In genomic region chr12:120141336-120141735, GRCh38 we compare ENCODE assay signal across 24 cellular contexts.
"Had no signal": no experiment of that assay in that cellular context is flagged by ENCODE, and none has a peak within 500 bp of the region (broad histone marks: within the 10 kb centered on the region; RNA-seq: fewer than 3 reads in every experiment).

No MANE protein-coding gene starts in this region.

- DNase-seq: activated B cell treated with CpG ODN at 0.5 μM for 24 hours; activated CD4-positive, alpha-beta T cell treated with anti-CD3 and anti-CD28 coated beads for 36 hours; activated CD4-positive, alpha-beta T cell treated with anti-CD3 and anti-CD28 coated beads, Interleukin-2, amount 50 U/mL, for 4 hours; activated CD8-positive, alpha-beta memory T cell treated with anti-CD3 and anti-CD28 coated beads for 24 hours; activated CD8-positive, alpha-beta memory T cell treated with anti-CD3 and anti-CD28 coated beads, Interleukin-2, amount 50 U/mL, for 4 hours; activated naive CD4-positive, alpha-beta T cell treated with anti-CD3 and anti-CD28 coated beads for 36 hours; activated T-cell treated with anti-CD3 and anti-CD28 coated beads, Interleukin-2, amount 50 U/mL, for 4 hours; amygdala; dermis blood vessel endothelial cell; effector CD8-positive, alpha-beta T cell; foreskin melanocyte; glutamatergic neuron; immature natural killer cell; kidney glomerular epithelial cell; left ventricle myocardium inferior; midbrain; natural killer cell; spleen; stimulated activated CD4-positive, alpha-beta T cell treated with anti-CD3 and anti-CD28 coated beads, Interleukin-4, amount 100 ng/mL, for 24 hours; T1000 had no signal

- H3K9me3 ChIP-seq: left ventricle myocardium inferior, prostate gland, spleen, tibial nerve had no signal

- H3K27ac ChIP-seq: hepatocyte, left ventricle myocardium inferior, prostate gland, spleen, tibial nerve had no signal

- H3K27me3 ChIP-seq: hepatocyte, spleen, tibial nerve had no signal

- H3K4me1 ChIP-seq: prostate gland, spleen, tibial nerve had no signal

- H3K4me3 ChIP-seq: hepatocyte, left ventricle myocardium inferior, prostate gland, spleen, tibial nerve had no signal

- ATAC-seq: activated CD4-positive, alpha-beta T cell treated with anti-CD3 and anti-CD28 coated beads for 36 hours; activated T-cell treated with anti-CD3 and anti-CD28 coated beads, Interleukin-2, amount 50 U/mL, for 4 hours; esophagus mucosa; natural killer cell had no signal

- H3K4me2 ChIP-seq: hepatocyte had no signal

- H2AFZ ChIP-seq: hepatocyte had no signal

- H3K79me2 ChIP-seq: hepatocyte had no signal
